Comparison of ENCODE assay signal across 33 cellular contexts in genomic region chr12:101498252-101498651, GRCh38. TPM values are rescaled to one million over a fixed set of nuclear protein-coding genes. Genes with fewer than 3 reads are reported as not detected.
"Had no signal": no experiment of that assay in that cellular context is flagged by ENCODE, and none has a peak within 500 bp of the region (broad histone marks: within the 10 kb centered on the region; RNA-seq: fewer than 3 reads in every experiment).

No MANE protein-coding gene starts in this region.

- H3K36me3 ChIP-seq: breast epithelium, lower lobe of right lung, right lobe of liver, thyroid gland, upper lobe of left lung had no signal

- H3K9me3 ChIP-seq: breast epithelium, lower lobe of right lung, right lobe of liver, thyroid gland, upper lobe of left lung had no signal

- H3K27ac Mint-ChIP-seq: activated CD4-positive, alpha-beta T cell treated with anti-CD3 and anti-CD28 coated beads for 36 hours; activated CD8-positive, alpha-beta memory T cell treated with anti-CD3 and anti-CD28 coated beads, Interleukin-2, amount 10 ng/mL, durations not matched to agents 7 days and 5 days; activated CD8-positive, alpha-beta T cell treated with anti-CD3 and anti-CD28 coated beads, Interleukin-2, amount 10 ng/mL, durations not matched to agents 7 days and 5 days; activated naive CD4-positive, alpha-beta T cell treated with anti-CD3 and anti-CD28 coated beads, Interleukin-2, amount 50 U/mL, for 72 hours; dendritic cell treated with granulocyte-macrophage colony-stimulating factor and Interleukin-4, amounts not matched to agents 40 ng/mL and 50 ng/mL, for 4 days; endodermal cell; natural killer cell; stimulated activated effector memory CD8-positive, alpha-beta T cell treated with anti-CD3 and anti-CD28 coated beads, Interleukin-12 subunit alpha, Interleukin-12 subunit beta, amount 100 ng/mL, for 72 hours; stimulated activated naive CD8-positive, alpha-beta T cell treated with anti-CD3 and anti-CD28 coated beads, Interleukin-15, Interleukin-2, amounts not matched to agents 100 ng/mL and 50 ng/mL, for 24 hours; T-cell; T-helper 2 cell treated with Interferon-gamma antibody and Interleukin-4, amounts not matched to agents 5 μg/mL and 100 μg/mL, for 36 hours had no signal

- ATAC-seq: activated CD4-positive, alpha-beta T cell treated with anti-CD3 and anti-CD28 coated beads for 36 hours; activated CD8-positive, alpha-beta memory T cell treated with anti-CD3 and anti-CD28 coated beads, Interleukin-2, amount 10 ng/mL, durations not matched to agents 7 days and 5 days; activated CD8-positive, alpha-beta T cell treated with anti-CD3 and anti-CD28 coated beads, Interleukin-2, amount 10 ng/mL, durations not matched to agents 7 days and 5 days; activated naive CD4-positive, alpha-beta T cell treated with anti-CD3 and anti-CD28 coated beads, Interleukin-2, amount 50 U/mL, for 72 hours; esophagus mucosa; foreskin keratinocyte; lower lobe of right lung; natural killer cell; stimulated activated effector memory CD8-positive, alpha-beta T cell treated with anti-CD3 and anti-CD28 coated beads, Interleukin-12 subunit alpha, Interleukin-12 subunit beta, amount 100 ng/mL, for 72 hours; T-cell had no signal

- FAIRE-seq: kidney had no signal

- H3K27me3 Mint-ChIP-seq: activated CD4-positive, alpha-beta T cell treated with anti-CD3 and anti-CD28 coated beads for 36 hours had no signal

- H3K4me1 Mint-ChIP-seq: activated CD4-positive, alpha-beta T cell treated with anti-CD3 and anti-CD28 coated beads for 36 hours; activated CD8-positive, alpha-beta memory T cell treated with anti-CD3 and anti-CD28 coated beads, Interleukin-2, amount 10 ng/mL, durations not matched to agents 7 days and 5 days; endodermal cell; natural killer cell; stimulated activated effector memory CD8-positive, alpha-beta T cell treated with anti-CD3 and anti-CD28 coated beads, Interleukin-12 subunit alpha, Interleukin-12 subunit beta, amount 100 ng/mL, for 72 hours; T-cell had no signal

- DNase-seq: activated CD4-positive, alpha-beta T cell treated with anti-CD3 and anti-CD28 coated beads for 36 hours; activated CD4-positive, CD25-positive, alpha-beta regulatory T cell; activated CD8-positive, alpha-beta memory T cell treated with anti-CD3 and anti-CD28 coated beads, Interleukin-2, amount 10 ng/mL, durations not matched to agents 7 days and 5 days; activated CD8-positive, alpha-beta T cell treated with anti-CD3 and anti-CD28 coated beads, Interleukin-2, amount 10 ng/mL, durations not matched to agents 7 days and 5 days; activated naive CD4-positive, alpha-beta T cell; activated T-cell treated with anti-CD3 and anti-CD28 coated beads, Interleukin-2, amount 50 U/mL, for 48 hours; central memory CD4-positive, alpha-beta T cell; endodermal cell; foreskin keratinocyte; kidney; lower lobe of right lung; mesenchymal stem cell; natural killer cell; right lobe of liver; stimulated activated CD4-positive, alpha-beta T cell treated with anti-CD3 and anti-CD28 coated beads, Interleukin-12 subunit alpha, Interleukin-12 subunit beta, amount 100 ng/mL, for 4 hours; stimulated activated CD4-positive, alpha-beta T cell treated with anti-CD3 and anti-CD28 coated beads, Interleukin-4, amount 100 ng/mL, for 24 hours; T-cell; thyroid gland; upper lobe of left lung had no signal

- H3K36me3 Mint-ChIP-seq: activated CD8-positive, alpha-beta memory T cell treated with anti-CD3 and anti-CD28 coated beads, Interleukin-2, amount 10 ng/mL, durations not matched to agents 7 days and 5 days; activated naive CD4-positive, alpha-beta T cell treated with anti-CD3 and anti-CD28 coated beads, Interleukin-2, amount 50 U/mL, for 72 hours; natural killer cell; stimulated activated effector memory CD8-positive, alpha-beta T cell treated with anti-CD3 and anti-CD28 coated beads, Interleukin-12 subunit alpha, Interleukin-12 subunit beta, amount 100 ng/mL, for 72 hours; T-cell had no signal

- H3K27me3 ChIP-seq: breast epithelium, foreskin keratinocyte, hepatocyte, right lobe of liver, thyroid gland, upper lobe of left lung had no signal

- H3K4me3 ChIP-seq: breast epithelium, hepatocyte, lower lobe of right lung, right lobe of liver, skin epidermis, thyroid gland, upper lobe of left lung had no signal

- H3K4me3 Mint-ChIP-seq: activated CD4-positive, alpha-beta T cell treated with anti-CD3 and anti-CD28 coated beads for 36 hours; activated CD8-positive, alpha-beta memory T cell treated with anti-CD3 and anti-CD28 coated beads, Interleukin-2, amount 10 ng/mL, durations not matched to agents 7 days and 5 days; activated CD8-positive, alpha-beta T cell treated with anti-CD3 and anti-CD28 coated beads, Interleukin-2, amount 10 ng/mL, durations not matched to agents 7 days and 5 days; dendritic cell treated with granulocyte-macrophage colony-stimulating factor and Interleukin-4, amounts not matched to agents 40 ng/mL and 50 ng/mL, for 4 days; endodermal cell; natural killer cell; stimulated activated effector memory CD8-positive, alpha-beta T cell treated with anti-CD3 and anti-CD28 coated beads, Interleukin-12 subunit alpha, Interleukin-12 subunit beta, amount 100 ng/mL, for 72 hours; stimulated activated naive CD8-positive, alpha-beta T cell treated with anti-CD3 and anti-CD28 coated beads, Interleukin-15, Interleukin-2, amounts not matched to agents 100 ng/mL and 50 ng/mL, for 24 hours; T-cell; T-helper 2 cell treated with Interferon-gamma antibody and Interleukin-4, amounts not matched to agents 5 μg/mL and 100 μg/mL, for 36 hours had no signal

RNA-seq across cellular contexts. Expression of gene SPIC, which starts 23.1 kb away (rescaled TPM):
- total RNA-seq: activated CD4-positive, alpha-beta T cell treated with anti-CD3 and anti-CD28 coated beads for 36 hours; activated CD8-positive, alpha-beta memory T cell treated with anti-CD3 and anti-CD28 coated beads, Interleukin-2, amount 10 ng/mL, durations not matched to agents 7 days and 5 days; activated CD8-positive, alpha-beta T cell treated with anti-CD3 and anti-CD28 coated beads, Interleukin-2, amount 10 ng/mL, durations not matched to agents 7 days and 5 days; activated naive CD4-positive, alpha-beta T cell treated with anti-CD3 and anti-CD28 coated beads, Interleukin-2, amount 50 U/mL, for 72 hours; breast epithelium; endodermal cell; foreskin keratinocyte; hepatocyte; lower lobe of right lung; mononuclear cell; omental fat pad; posterior vena cava; renal cortical epithelial cell; subcutaneous adipose tissue; T-cell; thyroid gland had no signal
